1 cellular context compared by ENCODE assay signal in genomic region chr17:83173180-83173996, GRCh38.
TF ChIP-seq lines count a peak whose summit lies in the region.

No MANE protein-coding gene starts in this region.

TF ChIP-seq in HepG2, 621 proteins besides CTCF, POLR2A, EP300 and RAD21 (continued from another document):
- no peak for TF ChIP-seq RERE (CRISPR knock-in tag; IDR thresholded peaks at IDR 0.05; ENCODE audit: low read depth)
- 0 out of 2 replicates have a peak, but pooled peaks have one; percentile 27 for TF ChIP-seq ZNF546 (CRISPR knock-in tag; conservative IDR thresholded peaks at IDR 0.05)
- TF ChIP-seq DNMT1 (CRISPR knock-in tag; IDR thresholded peaks at IDR 0.05) = peak; percentile 63; the same call in 1 of the 2 replicates
- TF ChIP-seq ATF5 (CRISPR knock-in tag; IDR thresholded peaks at IDR 0.05; ENCODE audit: low read depth) = 0 out of 2 replicates have a peak, but pooled peaks have one; percentile 5
